Comparison of ENCODE assay signal across 8 cellular contexts in genomic region chr2:147843421-147843863, GRCh38. TPM values are rescaled to one million over a fixed set of nuclear protein-coding genes. Genes with fewer than 3 reads are reported as not detected.
DNase-seq lines count a peak whose midpoint lies in the region; ATAC-seq and TF ChIP-seq lines count a peak whose summit lies in the region.

No MANE protein-coding gene starts in this region.

- POLR2A ChIA-PET in GM10248 (lab: Yijun Ruan, JAX) = no interaction called here

- no peak for TF ChIP-seq CTCF in osteoblast (IDR thresholded peaks at IDR 0.05; ENCODE audit: extremely low read depth, low read depth, low read length)
- no peak for TF ChIP-seq CTCF in GM10248 (IDR thresholded peaks at IDR 0.05; ENCODE audit: control extremely low read depth, extremely low read depth, low read depth, missing control alignments)

- H3K27me3 ChIP-seq in osteoblast (ENCODE audit: insufficient read depth, low read length) = peaks cover 9% of the 10 kb centered on the region

- H2AFZ ChIP-seq in osteoblast (ENCODE audit: low read length) = peak overlapping the region; percentile 93

- peak overlapping the region; percentile 90 to 96 for H3K4me3 Mint-ChIP-seq in effector memory CD8-positive, alpha-beta T cell

- H3K4me1 ChIP-seq in osteoblast (ENCODE audit: insufficient read depth, low read length) = peaks cover 13% of the 10 kb centered on the region

- peak overlapping the region; percentile 87 for H3K4me3 ChIP-seq in osteoblast (ENCODE audit: insufficient read depth, low read length)

- H3K36me3 ChIP-seq in osteoblast (ENCODE audit: insufficient read depth, low read length) = no peaks in the 10 kb centered on the region

- peak overlapping the region; percentile 77 for H3K27ac ChIP-seq in osteoblast (ENCODE audit: low read depth, low read length)

- CTCF ChIA-PET in GM10248 (lab: Yijun Ruan, JAX) = interaction anchor here (0.9 to 1.7 kb wide), 4 partner anchors 11 to 798 kb away, joined by 3 to 4 read pairs (median 4); no protein-coding TSS in a partner anchor

- DNase-seq in COLO829 (ENCODE audit: low spot score) = peak; percentile 28
- peak; percentile 36 for DNase-seq in NCI-H2171 (lab: John Stamatoyannopoulos, UW)
- DNase-seq in effector memory CD8-positive, alpha-beta T cell = no peak
- DNase-seq in osteoblast (ENCODE audit: insufficient read length, low spot score, missing footprints) = no peak
- no peak for DNase-seq in DMS 273 treated with DMSO at 0.1 percent for 48 hours (lab: John Stamatoyannopoulos, UW)
- DNase-seq in GM10248 (ENCODE audit: extremely low spot score) = no peak

- H3K4me2 ChIP-seq in osteoblast (ENCODE audit: insufficient read depth, low read length) = peak overlapping the region; percentile 99

- peaks cover 25% of the 10 kb centered on the region for H4K20me1 ChIP-seq in osteoblast (ENCODE audit: insufficient read depth, low read length)

- H3K36me3 Mint-ChIP-seq in effector memory CD8-positive, alpha-beta T cell (ENCODE audit: insufficient read depth) = peaks cover 17% of the 10 kb centered on the region

- H3K27ac Mint-ChIP-seq in effector memory CD8-positive, alpha-beta T cell = no peak overlapping the region

- no peaks in the 10 kb centered on the region for H3K9me3 Mint-ChIP-seq in effector memory CD8-positive, alpha-beta T cell

- no peaks in the 10 kb centered on the region for H3K9me3 ChIP-seq in osteoblast (ENCODE audit: low read depth, low read length)

- H3K27me3 Mint-ChIP-seq in effector memory CD8-positive, alpha-beta T cell = peaks cover 5 to 15% of the 10 kb centered on the region in 2 donors

- H3K79me2 ChIP-seq in osteoblast (ENCODE audit: insufficient read depth, low read length) = peaks cover 31% of the 10 kb centered on the region

- no peak for ATAC-seq in effector memory CD8-positive, alpha-beta T cell (replicated peaks)
- ATAC-seq in HG03442 (IDR thresholded peaks at IDR 0.05; ENCODE audit: unreplicated experiment) (no peak), GM21786 (IDR thresholded peaks at IDR 0.05; ENCODE audit: unreplicated experiment) (no peak)

- peaks cover 19 to 24% of the 10 kb centered on the region in 2 donors for H3K4me1 Mint-ChIP-seq in effector memory CD8-positive, alpha-beta T cell (ENCODE audit: low read depth in 2 of 2)

RNA-seq across cellular contexts. Expression of gene ACVR2A, which starts 1.4 kb away (rescaled TPM):
- total RNA-seq in osteoblast = 36.8 and 39.4 TPM in 2 replicates

Comparison
In these comparisons a context has a peak if more than half of its experiments do, and no peak if none do; other contexts are left out.
1. DNase-seq: peak in COLO829 (single experiment) and NCI-H2171 (single experiment); none in effector memory CD8-positive, alpha-beta T cell (0 of 3), osteoblast (single experiment), DMS 273 treated with DMSO at 0.1 percent for 48 hours (single experiment) and GM10248 (single experiment).